In genomic region chr2:138503087-138503442, GRCh38 we compare ENCODE assay signal across 1 cellular context.
TF ChIP-seq lines count a peak whose summit lies in the region.

No MANE protein-coding gene starts in this region.

TF ChIP-seq in H1, 55 proteins besides CTCF, POLR2A, EP300 and RAD21 (continued from another document):
- no peak for TF ChIP-seq CHD7 (IDR thresholded peaks at IDR 0.05; ENCODE audit: insufficient replicate concordance, low read length)
